In genomic region chr15:82850242-82850591, GRCh38 we compare ENCODE assay signal across 1 cellular context.
TF ChIP-seq lines count a peak whose summit lies in the region.

No MANE protein-coding gene starts in this region.

TF ChIP-seq in A549, 52 proteins besides CTCF, POLR2A, EP300 and RAD21 (continued from another document):
- TF ChIP-seq ELK1 (IDR thresholded peaks at IDR 0.05; ENCODE audit: low read depth, low read length), result no peak
- TF ChIP-seq MAFK (IDR thresholded peaks at IDR 0.05; ENCODE audit: partially characterized antibody), result no peak
- TF ChIP-seq BCL3 (IDR thresholded peaks at IDR 0.05), result no peak
- TF ChIP-seq ESRRA (IDR thresholded peaks at IDR 0.05; ENCODE audit: borderline replicate concordance, low read length), result no peak
- no peak for TF ChIP-seq USF2 (IDR thresholded peaks at IDR 0.05)
- TF ChIP-seq EHMT2 (IDR thresholded peaks at IDR 0.05; ENCODE audit: low read depth), result no peak
- no peak for TF ChIP-seq NFE2L2 (conservative IDR thresholded peaks at IDR 0.05; ENCODE audit: low read length)
